21 cellular contexts compared by ENCODE assay signal in genomic region chr7:112124367-112124766, GRCh38.
"Had no signal": no experiment of that assay in that cellular context is flagged by ENCODE, and none has a peak within 500 bp of the region (broad histone marks: within the 10 kb centered on the region; RNA-seq: fewer than 3 reads in every experiment).

No MANE protein-coding gene starts in this region.

- FAIRE-seq: kidney, TTC549 had no signal

- H3K4me1 ChIP-seq: tibial nerve had no signal

- H3K4me3 ChIP-seq: cardiac muscle cell, left ventricle myocardium inferior, ovary, spleen, tibial nerve, vagina had no signal

- H3K9me3 ChIP-seq: left ventricle myocardium inferior, ovary, spleen, tibial nerve, vagina had no signal

- H3K27me3 ChIP-seq: cardiac muscle cell, ovary, spleen, tibial nerve, vagina had no signal

- DNase-seq: activated B cell treated with CpG ODN at 0.5 μM for 24 hours; activated CD4-positive, alpha-beta memory T cell treated with anti-CD3 and anti-CD28 coated beads for 36 hours; activated CD4-positive, alpha-beta T cell treated with anti-CD3 and anti-CD28 coated beads for 4 hours; activated CD8-positive, alpha-beta memory T cell treated with anti-CD3 and anti-CD28 coated beads, Interleukin-2, amount 10 ng/mL, durations not matched to agents 7 days and 5 days; activated naive CD8-positive, alpha-beta T cell treated with anti-CD3 and anti-CD28 coated beads for 36 hours; amniotic stem cell; erythroblast; foreskin melanocyte; kidney; left ventricle myocardium inferior; naive B cell; ovary; spleen; stimulated activated CD4-positive, alpha-beta T cell treated with anti-CD3 and anti-CD28 coated beads, Interleukin-4, amount 100 ng/mL, for 4 hours; SW 1271; T-helper 2 cell had no signal

- ATAC-seq: activated CD8-positive, alpha-beta memory T cell treated with anti-CD3 and anti-CD28 coated beads, Interleukin-2, amount 10 ng/mL, durations not matched to agents 7 days and 5 days; stimulated activated memory B cell treated with anti-CD40 and anti-IgM and Interleukin-4, amounts not matched to agents 10 μg/mL and 1 μg/mL and 100 μg/mL, for 72 hours had no signal

- H3K36me3 ChIP-seq: cardiac muscle cell, left ventricle myocardium inferior, ovary, spleen, tibial nerve, vagina had no signal

- H3K27ac ChIP-seq: cardiac muscle cell, left ventricle myocardium inferior, ovary, vagina had no signal
